Comparison of ENCODE assay signal across 11 cellular contexts in the genomic region with DNA sequence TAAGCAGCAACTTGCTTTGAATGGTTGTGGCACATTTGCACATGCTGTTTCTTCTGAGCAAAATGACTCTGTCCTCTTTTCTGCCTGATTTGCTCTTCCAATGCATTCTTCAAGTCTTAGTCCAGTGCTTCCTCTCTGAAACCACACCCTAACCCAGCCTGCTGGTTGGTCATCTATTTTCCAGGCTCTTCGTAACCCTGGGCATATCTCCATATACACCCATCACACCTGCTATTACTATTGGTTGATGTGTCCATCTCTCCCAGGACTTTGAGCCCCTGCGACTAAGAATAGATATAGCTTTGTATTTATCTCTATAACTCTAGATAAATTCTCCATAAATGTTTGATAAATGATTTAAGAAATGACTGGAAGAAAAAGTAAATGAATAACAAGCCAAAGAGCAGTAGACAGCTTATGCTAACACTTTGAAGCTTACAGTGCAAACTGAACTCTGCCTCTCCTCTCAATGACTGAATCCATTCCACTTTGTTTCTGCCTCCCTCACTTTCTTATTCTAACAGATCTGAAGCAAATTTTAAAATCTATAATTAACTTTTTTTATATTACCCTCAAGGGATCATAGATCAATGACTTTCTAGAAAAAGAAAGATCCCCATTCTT. TPM values are rescaled to one million over a fixed set of nuclear protein-coding genes. Genes with fewer than 3 reads are reported as not detected.
DNase-seq lines count a peak whose midpoint lies in the region; ATAC-seq and TF ChIP-seq lines count a peak whose summit lies in the region.
"Had no signal": no experiment of that assay in that cellular context is flagged by ENCODE, and none has a peak within 500 bp of the region (broad histone marks: within the 10 kb centered on the region; RNA-seq: fewer than 3 reads in every experiment).

No MANE protein-coding gene starts in this region.

- H3K27ac ChIP-seq in mucosa of rectum (ENCODE audit: low read depth in 2 of 2, low read length in 2 of 2) (peak overlapping the region; percentile 73 to 75), PC-3 (ENCODE audit: low read length) (no peak overlapping the region)

- H2AFZ ChIP-seq in PC-3 (ENCODE audit: low read length) = no peak overlapping the region

- in situ Hi-C loops in KBM-7 (cut with MboI; ENCODE audit: low pct_unique_long_range_greater_than_20kb, low sequenced_read_pairs) = no loop called here

- CTCF ChIA-PET in PC-3 (lab: Charles Lee) = no interaction called here

- H3K9ac ChIP-seq in mucosa of rectum (ENCODE audit: low read depth in 1 of 2, low read length in 2 of 2) (peak overlapping the region in 1 of 2 donors; percentile 18), PC-3 (ENCODE audit: low read length) (no peak overlapping the region)

- no peak overlapping the region for H3K4me3 ChIP-seq in fibroblast of mammary gland (ENCODE audit: control insufficient read depth, low read depth, low read length)
- peak overlapping the region; percentile 46 to 65 for H3K4me3 ChIP-seq in mucosa of rectum (ENCODE audit: low read length in 2 of 2)
- no peak overlapping the region for H3K4me3 ChIP-seq in PC-3 (ENCODE audit: low read length)

- no peaks in the 10 kb centered on the region for H3K27me3 ChIP-seq in mucosa of rectum (ENCODE audit: control insufficient read depth in 2 of 2, insufficient read depth in 2 of 2, low read length in 2 of 2)
- H3K27me3 ChIP-seq in PC-3 (ENCODE audit: low read length) = no peaks in the 10 kb centered on the region

- BruUV-seq in PC-3 (replicated peaks; lab: Mats Ljungman, UMichigan) = no TSS peak

- POLR2A ChIA-PET in PC-3 (lab: Charles Lee; ENCODE audit: unreplicated experiment) = no interaction called here

- H3K9me3 ChIP-seq in mucosa of rectum (ENCODE audit: control insufficient read depth in 2 of 2, low read length in 2 of 2) (no peaks in the 10 kb centered on the region), PC-3 (ENCODE audit: low read length) (no peaks in the 10 kb centered on the region)

- no peaks in the 10 kb centered on the region for H4K20me1 ChIP-seq in PC-3 (ENCODE audit: low read length)

- DNase-seq in AG20443 (ENCODE audit: low spot score) = peak; percentile 44
- DNase-seq in LHCN-M2 (ENCODE audit: low read depth) = peak; percentile 50
- peak; percentile 18 for DNase-seq in fibroblast of mammary gland (ENCODE audit: low read depth)
- DNase-seq in PC-3 = no peak
- DNase-seq in COLO829 (ENCODE audit: low spot score) = no peak
- DNase-seq in KBM-7 = no peak
- no peak for DNase-seq in stimulated activated CD4-positive, alpha-beta T cell treated with anti-CD3 and anti-CD28 coated beads, Interleukin-2, amount 100 ng/mL, for 24 hours
- DNase-seq: activated CD4-positive, alpha-beta T cell treated with anti-CD3 and anti-CD28 coated beads, Interleukin-2, amount 50 U/mL, for 1 hour; NCI-H1436 treated with DMSO at 0.1 percent for 48 hours had no signal

- peaks cover 4 to 16% of the 10 kb centered on the region in 2 donors for H3K4me1 ChIP-seq in mucosa of rectum (ENCODE audit: control insufficient read depth in 2 of 2, insufficient read depth in 2 of 2, low read length in 2 of 2)
- H3K4me1 ChIP-seq in PC-3 (ENCODE audit: insufficient read depth, low read length) = no peaks in the 10 kb centered on the region

- ATAC-seq in PC-3 = no peak
- ATAC-seq: natural killer cell treated with Interleukin-12 subunit alpha and Interleukin-12 subunit beta and Interleukin-15 and Interleukin-18, amount 100 ng/mL, for 72 hours had no signal

- TF ChIP-seq CTCF in fibroblast of mammary gland (conservative IDR thresholded peaks at IDR 0.05; ENCODE audit: control insufficient read depth, insufficient read depth, low read depth, low read length) = no peak
- TF ChIP-seq CTCF in PC-3 (conservative IDR thresholded peaks at IDR 0.05; ENCODE audit: low read depth, low read length) = no peak

- no peak overlapping the region for H3K4me2 ChIP-seq in PC-3 (ENCODE audit: low read length)

- H3F3A ChIP-seq in PC-3 (ENCODE audit: low read length, unreplicated experiment) = no peaks in the 10 kb centered on the region

- H3K36me3 ChIP-seq in mucosa of rectum (ENCODE audit: control insufficient read depth in 2 of 2, insufficient read depth in 2 of 2, low read length in 2 of 2) (no peaks in the 10 kb centered on the region), PC-3 (ENCODE audit: low read depth, low read length) (no peaks in the 10 kb centered on the region)

- no peaks in the 10 kb centered on the region for H3K9me2 ChIP-seq in PC-3 (replicated peaks; ENCODE audit: low read length)

- H3K79me2 ChIP-seq in PC-3 (ENCODE audit: low read length) = no peaks in the 10 kb centered on the region

- intact Hi-C loops in PC-3 (cut with micrococcal nuclease) = no loop called here

RNA-seq across cellular contexts. Expression of a gene that starts 59.7 kb away (rescaled TPM):
- total RNA-seq in LHCN-M2 (2014; rRNA removed) = 762 and 846 TPM in 2 replicates
- polyA plus RNA-seq in LHCN-M2 (2012) = 193 TPM
- total RNA-seq in PC-3 (2014; rRNA removed) = 9.0 and 15.8 TPM in 2 replicates

Comparison
In these comparisons a context has a peak if more than half of its experiments do, and no peak if none do; other contexts are left out.
1. DNase-seq: peak in AG20443 (single experiment), LHCN-M2 (single experiment) and fibroblast of mammary gland (single experiment); none in PC-3 (single experiment), COLO829 (single experiment), KBM-7 (single experiment) and stimulated activated CD4-positive, alpha-beta T cell treated with anti-CD3 and anti-CD28 coated beads, Interleukin-2, amount 100 ng/mL, for 24 hours (0 of 2).
2. H3K4me3 ChIP-seq: peak in mucosa of rectum (2 of 2); none in fibroblast of mammary gland (single experiment) and PC-3 (single experiment).
3. RNA of a gene that starts 59.7 kb away (total RNA-seq): 762 to 846 TPM in LHCN-M2; 9.0 to 15.8 TPM in PC-3; every median in the first group is over 10 times any median in the second.